ENCODE assay signal across 19 cellular contexts in the genomic region with DNA sequence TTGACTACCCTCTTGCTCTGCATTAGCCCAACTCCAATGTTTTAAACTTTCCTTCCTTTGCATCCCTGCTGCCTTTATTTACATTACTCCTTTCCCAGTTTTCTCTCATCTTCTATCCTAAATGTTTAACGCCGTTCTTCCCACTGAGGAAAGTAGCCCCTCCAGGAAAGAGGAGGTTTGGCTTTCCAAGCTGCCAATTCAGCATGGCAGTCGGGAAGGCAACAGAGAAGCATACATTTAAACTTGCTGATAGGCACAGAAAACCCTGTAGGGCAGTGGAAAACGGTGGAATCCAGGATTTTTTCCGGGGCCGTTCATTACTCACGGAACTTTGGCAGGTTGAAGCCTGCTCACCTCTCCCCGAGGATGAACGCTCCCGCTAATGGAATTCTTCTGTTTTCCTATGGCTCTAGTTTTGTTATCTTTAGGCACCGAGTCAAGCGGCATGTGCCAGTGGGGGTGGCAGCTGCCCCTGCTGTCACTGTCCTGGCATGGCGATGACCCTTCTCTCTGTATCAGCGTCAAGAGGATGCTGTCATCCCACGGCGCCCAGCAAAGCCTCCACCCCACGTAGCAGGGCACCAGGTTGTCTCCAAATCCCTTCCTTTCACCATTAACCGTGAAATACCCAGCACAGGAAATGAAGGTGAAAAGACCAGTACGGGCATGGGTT.
"Had no signal": no experiment of that assay in that cellular context is flagged by ENCODE, and none has a peak within 500 bp of the region (broad histone marks: within the 10 kb centered on the region; RNA-seq: fewer than 3 reads in every experiment).

No MANE protein-coding gene starts in this region.

- H3K9me3 Mint-ChIP-seq: immature natural killer cell, natural killer cell, neural crest cell had no signal

- H3K36me3 Mint-ChIP-seq: immature natural killer cell, natural killer cell had no signal

- H3K4me3 ChIP-seq: esophagus muscularis mucosa, gastroesophageal sphincter, mucosa of descending colon, ovary, stomach, thoracic aorta, transverse colon had no signal

- H3K4me3 Mint-ChIP-seq: immature natural killer cell, natural killer cell, neural crest cell had no signal

- H3K27me3 ChIP-seq: ovary had no signal

- H3K36me3 ChIP-seq: esophagus muscularis mucosa, gastroesophageal sphincter, ovary, stomach, thoracic aorta, transverse colon had no signal

- ATAC-seq: gastroesophageal sphincter, left colon, mucosa of descending colon, natural killer cell, right cardiac atrium had no signal

- H3K27ac ChIP-seq: epithelial cell of prostate, esophagus muscularis mucosa, gastroesophageal sphincter, ovary, stomach, thoracic aorta, transverse colon had no signal

- DNase-seq: effector memory CD4-positive, alpha-beta T cell; glutamatergic neuron; immature natural killer cell; left colon; mucosa of descending colon; natural killer cell; nucleus accumbens; ovary; right cardiac atrium; small intestine; stimulated activated CD4-positive, alpha-beta T cell treated with anti-CD3 and anti-CD28 coated beads, Interleukin-12 subunit alpha, Interleukin-12 subunit beta, amount 100 ng/mL, for 4 hours; stimulated activated naive CD4-positive, alpha-beta T cell; stomach; transverse colon had no signal

- H3K4me1 ChIP-seq: gastroesophageal sphincter had no signal

- H3K27ac Mint-ChIP-seq: natural killer cell had no signal

- H3K9me3 ChIP-seq: mucosa of descending colon, ovary, stomach, transverse colon had no signal
